Comparison of ENCODE assay signal across 8 cellular contexts in genomic region chr17:49861150-49861884, GRCh38.
A peak's percentile ranks its signal among the peaks of the same experiment; 100 is the strongest.
DNase-seq lines count a peak whose midpoint lies in the region; ATAC-seq and TF ChIP-seq lines count a peak whose summit lies in the region.

No MANE protein-coding gene starts in this region.

- peak; percentile 91 for TF ChIP-seq CTCF in choroid plexus epithelial cell (conservative IDR thresholded peaks at IDR 0.05; ENCODE audit: low read depth, low read length)

- H3K36me3 Mint-ChIP-seq in memory B cell: no peaks in the 10 kb centered on the region

- H3K4me3 Mint-ChIP-seq in memory B cell: no peak overlapping the region

- DNase-seq in NCI-H2029 treated with DMSO at 0.1 percent for 48 hours (lab: John Stamatoyannopoulos, UW): peak; percentile 5
- DNase-seq in NCI-H2029 (lab: John Stamatoyannopoulos, UW): no peak
- DNase-seq in NCI-H1105 treated with DMSO at 0.1 percent for 48 hours (lab: John Stamatoyannopoulos, UW): peak; percentile 26
- DNase-seq in activated CD4-positive, alpha-beta T cell treated with anti-CD3 and anti-CD28 coated beads for 1 hour: peak; percentile 53
- DNase-seq in choroid plexus epithelial cell (ENCODE audit: low read depth): peak; percentile 38
- DNase-seq in memory B cell (ENCODE audit: low spot score in 2 of 2): peak; percentile 48
- peak; percentile 24 to 25 for DNase-seq in stimulated activated CD8-positive, alpha-beta memory T cell treated with anti-CD3 and anti-CD28 coated beads, Interleukin-4, amount 100 ng/mL, for 4 hours (ENCODE audit: low read depth in 2 of 2, low spot score in 1 of 2)

- no peak overlapping the region for H3K27ac Mint-ChIP-seq in memory B cell

- peaks cover 3% of the 10 kb centered on the region for H3K4me1 Mint-ChIP-seq in memory B cell

- ATAC-seq in memory B cell (ENCODE audit: low read depth) (peak; percentile 69), HG02759 (IDR thresholded peaks at IDR 0.05; ENCODE audit: unreplicated experiment) (no peak)

- peaks cover 12% of the 10 kb centered on the region for H3K27me3 Mint-ChIP-seq in memory B cell

- no peaks in the 10 kb centered on the region for H3K9me3 Mint-ChIP-seq in memory B cell

- H3K4me3 ChIP-seq in choroid plexus epithelial cell (ENCODE audit: low read depth, low read length): no peak overlapping the region
